16 cellular contexts compared by ENCODE assay signal in genomic region chr17:1021147-1021546, GRCh38.
"Had no signal": no experiment of that assay in that cellular context is flagged by ENCODE, and none has a peak within 500 bp of the region (broad histone marks: within the 10 kb centered on the region; RNA-seq: fewer than 3 reads in every experiment).

No MANE protein-coding gene starts in this region.

- H3K36me3 ChIP-seq: brain microvascular endothelial cell had no signal

- H3K27ac ChIP-seq: brain microvascular endothelial cell, suprapubic skin had no signal

- DNase-seq: activated CD4-positive, alpha-beta T cell treated with anti-CD3 and anti-CD28 coated beads, Interleukin-2, amount 10 ng/mL, durations not matched to agents 24 days and 14 days; activated CD8-positive, alpha-beta T cell treated with anti-CD3 and anti-CD28 coated beads for 36 hours; activated naive CD4-positive, alpha-beta T cell; activated naive CD8-positive, alpha-beta T cell treated with anti-CD3 and anti-CD28 coated beads for 36 hours; activated T-cell treated with anti-CD3 and anti-CD28 coated beads, Interleukin-2, amount 50 U/mL, for 1 hour; brain microvascular endothelial cell; cerebellar nuclear complex; effector CD4-positive, alpha-beta T cell; left colon; midbrain; nephron progenitor cell; occipital lobe; posterior cingulate gyrus; T1000 had no signal

- H3K27me3 ChIP-seq: brain microvascular endothelial cell, suprapubic skin had no signal

- H3K4me3 ChIP-seq: suprapubic skin had no signal

- ATAC-seq: activated CD8-positive, alpha-beta T cell treated with anti-CD3 and anti-CD28 coated beads for 36 hours; activated T-helper 17 cell treated with anti-CD3 and anti-CD28 coated beads, Interleukin-2, amount 50 U/mL, for 72 hours; left colon had no signal

- H3K9me3 ChIP-seq: suprapubic skin had no signal
